Comparison of ENCODE assay signal across 29 cellular contexts in genomic region chr10:124286621-124287020, GRCh38.
A peak's percentile ranks its signal among the peaks of the same experiment; 100 is the strongest.
DNase-seq lines count a peak whose midpoint lies in the region; ATAC-seq and TF ChIP-seq lines count a peak whose summit lies in the region.
"Had no signal": no experiment of that assay in that cellular context is flagged by ENCODE, and none has a peak within 500 bp of the region (broad histone marks: within the 10 kb centered on the region; RNA-seq: fewer than 3 reads in every experiment).

No MANE protein-coding gene starts in this region.

- H3K9ac ChIP-seq in BLaER1, result peak overlapping the region; percentile 47

- H3K27me3 ChIP-seq in BLaER1, result no peaks in the 10 kb centered on the region
- H3K27me3 ChIP-seq in sigmoid colon, result no peaks in the 10 kb centered on the region
- H3K27me3 ChIP-seq: SJCRH30 had no signal

- H3K4me3 ChIP-seq in BLaER1, result peak overlapping the region; percentile 14; the same call in 1 of the 2 replicates
- no peak overlapping the region for H3K4me3 ChIP-seq in GM12865 (ENCODE audit: low read depth, low read length)
- H3K4me3 ChIP-seq in sigmoid colon, result no peak overlapping the region
- H3K4me3 ChIP-seq: HAP-1, SJCRH30 had no signal

- no peak for TF ChIP-seq POLR2A in sigmoid colon (IDR thresholded peaks at IDR 0.05)

- no peak overlapping the region for H3K4me3 Mint-ChIP-seq in WTC11

- H3K4me1 ChIP-seq in BLaER1, result peaks cover 87% of the 10 kb centered on the region
- peaks cover 0 to 11% (median 2%) of the 10 kb centered on the region in 4 donors for H3K4me1 ChIP-seq in sigmoid colon
- H3K4me1 ChIP-seq: HAP-1 had no signal

- H3K27me3 Mint-ChIP-seq in WTC11 (ENCODE audit: low read depth), result no peaks in the 10 kb centered on the region

- no peak for TF ChIP-seq EP300 in sigmoid colon (IDR thresholded peaks at IDR 0.05)

- H3K27ac ChIP-seq in BLaER1 (peak overlapping the region; percentile 80), sigmoid colon (no peak overlapping the region)
- H3K27ac ChIP-seq: C4-2B, SJCRH30 had no signal

- POLR2A ChIA-PET in WTC11 (lab: Charles Lee), result no interaction called here

- no peaks in the 10 kb centered on the region for H3K9me3 Mint-ChIP-seq in WTC11
- H3K9me3 Mint-ChIP-seq: CD8-positive, alpha-beta memory T cell; IgD-negative memory B cell had no signal

- H4K20me1 ChIP-seq in BLaER1, result no peaks in the 10 kb centered on the region

- DNase-seq in GM12865 (ENCODE audit: low read depth), result peak; percentile 34
- peak; percentile 1 for DNase-seq in WTC11 (ENCODE audit: low spot score)
- peak; percentile 8 for DNase-seq in sigmoid colon
- DNase-seq: CD8-positive, alpha-beta memory T cell; DMS 273 treated with DMSO at 0.1 percent for 48 hours; DMS79; EL; GDM1; GOT3; HFFc6; Karpas-422; NCI-H1092 treated with DMSO at 0.1 percent for 48 hours; NCI-H1436; NCI-H187; NCI-H2081 treated with DMSO at 0.1 percent for 48 hours; NCI-H2171; NCI-H226; NCI-H510A treated with DMSO at 0.1 percent for 48 hours; PC-3; SJCRH30 had no signal

- intact Hi-C loops in sigmoid colon (cut with DNase I), result no loop called here

- H3K27ac Mint-ChIP-seq in WTC11, result no peak overlapping the region
- H3K27ac Mint-ChIP-seq: CD8-positive, alpha-beta memory T cell; HFFc6; IgD-negative memory B cell had no signal

- no peaks in the 10 kb centered on the region for H3K36me3 Mint-ChIP-seq in WTC11
- H3K36me3 Mint-ChIP-seq: CD8-positive, alpha-beta memory T cell had no signal

- H3K36me3 ChIP-seq in BLaER1 (no peaks in the 10 kb centered on the region), sigmoid colon (no peaks in the 10 kb centered on the region)
- H3K36me3 ChIP-seq: HAP-1, SJCRH30 had no signal

- H3K4me2 ChIP-seq in BLaER1, result peak overlapping the region; percentile 83

- 43 to 63% methylated on average over 1 of the region's 1 CpG for WGBS in sigmoid colon, 2 donors

- TF ChIP-seq CTCF in GM12865 (IDR thresholded peaks at IDR 0.05; ENCODE audit: insufficient read depth, low read depth, low read length, missing control alignments) (no peak), WTC11 (IDR thresholded peaks at IDR 0.05) (no peak), sigmoid colon (IDR thresholded peaks at IDR 0.05) (no peak)

- H3K9me3 ChIP-seq in BLaER1 (peaks cover 11% of the 10 kb centered on the region), sigmoid colon (no peaks in the 10 kb centered on the region)
- H3K9me3 ChIP-seq: HAP-1, SJCRH30 had no signal

- no peak for ATAC-seq in WTC11
- no peak for ATAC-seq in GM21367 (IDR thresholded peaks at IDR 0.05; ENCODE audit: unreplicated experiment)
- ATAC-seq in esophagus mucosa, result no peak
- no peak for ATAC-seq in HG02798 (IDR thresholded peaks at IDR 0.05; ENCODE audit: poor library complexity, unreplicated experiment)
- ATAC-seq: PC-3, Right ventricle myocardium inferior, SK-N-SH treated with all-trans-retinoic acid at 6 μM for 48 hours had no signal

- H3K4me1 Mint-ChIP-seq in WTC11, result no peaks in the 10 kb centered on the region

- CTCF ChIA-PET in WTC11 (lab: Charles Lee), result interaction anchor here (1.3 kb wide), 1 partner anchor 292 kb away, joined by 7 read pairs; no protein-coding TSS in a partner anchor

TF ChIP-seq in WTC11, 78 proteins besides CTCF, POLR2A, EP300 and RAD21:
- TF ChIP-seq ZNF396 (CRISPR knock-in tag; IDR thresholded peaks at IDR 0.05; ENCODE audit: borderline replicate concordance) (no peak), FOXP4 (CRISPR knock-in tag; IDR thresholded peaks at IDR 0.05) (no peak), ETV6 (CRISPR knock-in tag; IDR thresholded peaks at IDR 0.05) (no peak), ZNF263 (CRISPR knock-in tag; IDR thresholded peaks at IDR 0.05; ENCODE audit: low read depth) (no peak), GRHL2 (CRISPR knock-in tag; IDR thresholded peaks at IDR 0.05; ENCODE audit: insufficient replicate concordance, severe bottlenecking) (no peak), TEAD1 (CRISPR knock-in tag; IDR thresholded peaks at IDR 0.05) (no peak), ELF4 (CRISPR knock-in tag; IDR thresholded peaks at IDR 0.05; ENCODE audit: low read depth) (no peak), SOX15 (CRISPR knock-in tag; IDR thresholded peaks at IDR 0.05) (no peak), JUN (CRISPR knock-in tag; IDR thresholded peaks at IDR 0.05) (no peak), PRRX2 (CRISPR knock-in tag; IDR thresholded peaks at IDR 0.05) (no peak), OVOL2 (CRISPR knock-in tag; IDR thresholded peaks at IDR 0.05; ENCODE audit: borderline replicate concordance) (no peak), ARID4B (CRISPR knock-in tag; IDR thresholded peaks at IDR 0.05; ENCODE audit: borderline replicate concordance) (no peak), TEAD4 (CRISPR knock-in tag; IDR thresholded peaks at IDR 0.05) (no peak), ZNF532 (CRISPR knock-in tag; IDR thresholded peaks at IDR 0.05; ENCODE audit: borderline replicate concordance) (no peak), TP53 (CRISPR knock-in tag; IDR thresholded peaks at IDR 0.05) (no peak)
